ENCODE assay signal across 19 cellular contexts in genomic region chr2:241550616-241551580, GRCh38. TPM values are rescaled to one million over a fixed set of nuclear protein-coding genes. Genes with fewer than 3 reads are reported as not detected.
DNase-seq lines count a peak whose midpoint lies in the region; ATAC-seq, FAIRE-seq and TF ChIP-seq lines count a peak whose summit lies in the region.
"Had no signal": no experiment of that assay in that cellular context is flagged by ENCODE, and none has a peak within 500 bp of the region (broad histone marks: within the 10 kb centered on the region; RNA-seq: fewer than 3 reads in every experiment).

No MANE protein-coding gene starts in this region.

- H3K4me2 ChIP-seq in HepG2 (ENCODE audit: low read depth, low read length), result peak overlapping the region; percentile 93

- H3K4me3 ChIP-seq in AG04450 (ENCODE audit: low read depth, low read length) (no peak overlapping the region), HepG2 (replicated peaks in 1 of 3; ENCODE audit: insufficient read depth in 1 of 3, low read depth in 2 of 3, low read length in 3 of 3) (peak overlapping the region; percentile 58 to 78 (median 67))
- H3K4me3 ChIP-seq: sigmoid colon, SK-N-MC, vagina had no signal

- no peaks in the 10 kb centered on the region for H3K79me2 ChIP-seq in HepG2 (ENCODE audit: insufficient read depth, low read length)

- ATAC-seq in HepG2 (peak; percentile 7), GM18505 (IDR thresholded peaks at IDR 0.05; ENCODE audit: unreplicated experiment) (no peak)
- ATAC-seq: activated T-helper 17 cell treated with anti-CD3 and anti-CD28 coated beads, Interleukin-2, amount 50 U/mL, for 72 hours had no signal

- H3K4me1 ChIP-seq in HepG2 (ENCODE audit: insufficient read depth, low read length), result peaks cover 96% of the 10 kb centered on the region

- whole genome bisulfite sequencing in HepG2 (ENCODE audit: low lambda C conversion rate), result 51% methylated on average over 17 of the region's 21 CpGs

- H3K4me3 Mint-ChIP-seq in glutamatergic neuron (ENCODE audit: unreplicated experiment), result no peak overlapping the region
- H3K4me3 Mint-ChIP-seq: activated T-helper 17 cell treated with anti-CD3 and anti-CD28 coated beads, Interleukin-2, amount 50 U/mL, for 72 hours; CD8-positive, alpha-beta memory T cell; H9; stimulated activated naive CD8-positive, alpha-beta T cell treated with anti-CD3 and anti-CD28 coated beads, Interleukin-15, Interleukin-2, amounts not matched to agents 100 ng/mL and 50 ng/mL, for 24 hours had no signal

- no peak for TF ChIP-seq EP300 in HepG2 (IDR thresholded peaks at IDR 0.05; ENCODE audit: low read depth in 2 of 2, low read length in 2 of 2)
- no peak for TF ChIP-seq EP300 in HepG2 (CRISPR knock-in tag; IDR thresholded peaks at IDR 0.05; ENCODE audit: borderline replicate concordance)

- TF ChIP-seq RAD21 in HepG2 (CRISPR knock-in tag; IDR thresholded peaks at IDR 0.05), result no peak

- DNase-seq in AG04450 (ENCODE audit: low read depth, low spot score) (no peak), DMS79 (lab: John Stamatoyannopoulos, UW) (peak; percentile 96), NCI-H510A treated with DMSO at 0.1 percent for 48 hours (lab: John Stamatoyannopoulos, UW) (peak; percentile 77), HepG2 (ENCODE audit: low spot score) (no peak), EL (no peak), glutamatergic neuron (no peak)
- DNase-seq in stimulated activated CD4-positive, alpha-beta T cell treated with anti-CD3 and anti-CD28 coated beads, Interleukin-4, amount 100 ng/mL, for 4 hours, result no peak
- DNase-seq: CD8-positive, alpha-beta memory T cell; NCI-H774; occipital lobe; sigmoid colon had no signal

- H3K9me3 Mint-ChIP-seq in glutamatergic neuron (ENCODE audit: unreplicated experiment), result peaks cover 8% of the 10 kb centered on the region
- H3K9me3 Mint-ChIP-seq: activated T-helper 17 cell treated with anti-CD3 and anti-CD28 coated beads, Interleukin-2, amount 50 U/mL, for 72 hours; H9; stimulated activated naive CD8-positive, alpha-beta T cell treated with anti-CD3 and anti-CD28 coated beads, Interleukin-15, Interleukin-2, amounts not matched to agents 100 ng/mL and 50 ng/mL, for 24 hours had no signal

- BruUV-seq in HepG2 (replicated peaks; lab: Mats Ljungman, UMichigan), result no TSS peak

- in situ Hi-C loops in HepG2 (cut with HindIII; ENCODE audit: extremely low pct_ligation_motif_present, low pct_unique_long_range_greater_than_20kb), result loop anchor here (5.0 kb wide), 1 partner anchor 106 kb away; no protein-coding TSS in a partner anchor

- intact Hi-C loops in HepG2 (cut with micrococcal nuclease; ENCODE audit: unreplicated experiment), result loop anchor here (5.0 kb wide), 1 partner anchor 46 kb away; no protein-coding TSS in a partner anchor

- no peak overlapping the region for H3K27ac Mint-ChIP-seq in glutamatergic neuron (ENCODE audit: unreplicated experiment)
- H3K27ac Mint-ChIP-seq: activated T-helper 17 cell treated with anti-CD3 and anti-CD28 coated beads, Interleukin-2, amount 50 U/mL, for 72 hours; CD8-positive, alpha-beta memory T cell; stimulated activated naive CD8-positive, alpha-beta T cell treated with anti-CD3 and anti-CD28 coated beads, Interleukin-15, Interleukin-2, amounts not matched to agents 100 ng/mL and 50 ng/mL, for 24 hours had no signal

- H3K9me3 ChIP-seq in AG04450 (ENCODE audit: control insufficient read depth, insufficient read depth, low read length) (peaks cover 5% of the 10 kb centered on the region), HepG2 (ENCODE audit: low read length) (no peaks in the 10 kb centered on the region)
- H3K9me3 ChIP-seq: breast epithelium, sigmoid colon, vagina had no signal

- H2AFZ ChIP-seq in HepG2 (ENCODE audit: low read length), result no peak overlapping the region

- no peaks in the 10 kb centered on the region for H4K20me1 ChIP-seq in HepG2 (ENCODE audit: insufficient read depth, low read length)

- H3K4me1 Mint-ChIP-seq in glutamatergic neuron (ENCODE audit: low read depth, unreplicated experiment), result no peaks in the 10 kb centered on the region
- H3K4me1 Mint-ChIP-seq: activated T-helper 17 cell treated with anti-CD3 and anti-CD28 coated beads, Interleukin-2, amount 50 U/mL, for 72 hours had no signal

- H3K27me3 Mint-ChIP-seq in glutamatergic neuron (ENCODE audit: unreplicated experiment), result peaks cover 8% of the 10 kb centered on the region

- TF ChIP-seq CTCF in AG04450 (IDR thresholded peaks at IDR 0.05; ENCODE audit: low read depth, low read length) (no peak), HepG2 (CRISPR knock-in tag; IDR thresholded peaks at IDR 0.05) (no peak), glutamatergic neuron (IDR thresholded peaks at IDR 0.05; ENCODE audit: partially characterized antibody, unreplicated experiment) (no peak)

- peak overlapping the region; percentile 70; the same call in 1 of the 2 replicates for H3K9ac ChIP-seq in HepG2 (ENCODE audit: insufficient read depth, low read depth, low read length)

- CTCF ChIA-PET in AG04450 (lab: Charles Lee) (no interaction called here), HepG2 (lab: Yijun Ruan, JAX; ENCODE audit: low intra/inter-chr PET ratio, low total read pairs) (interaction anchor here (1.9 kb wide), 1 partner anchor 108 kb away, joined by 7 read pairs; no protein-coding TSS in a partner anchor)

- POLR2A ChIA-PET in AG04450 (lab: Yijun Ruan, JAX) (interaction anchor here (1.4 to 1.5 kb wide), 2 partner anchors 8 to 9 kb away, joined by 4 to 17 read pairs; partner anchors contain the start of gene BOK), HepG2 (lab: Yijun Ruan, JAX) (interaction anchor here (1.0 to 1.7 kb wide), 5 partner anchors 7 to 135 kb away, joined by 3 to 14 read pairs (median 3); partner anchors contain the start of genes BOK, DTYMK and STK25)

- H3K27me3 ChIP-seq in AG04450 (ENCODE audit: control insufficient read depth, insufficient read depth, low read length) (no peaks in the 10 kb centered on the region), HepG2 (ENCODE audit: control insufficient read depth in 1 of 2, insufficient read depth in 2 of 2, low read length in 2 of 2) (no peaks in the 10 kb centered on the region)
- H3K27me3 ChIP-seq: breast epithelium, vagina had no signal

- FAIRE-seq in HepG2 (lab: Jason Lieb, UNC), result no peak
- FAIRE-seq: frontal cortex had no signal

- peaks cover 5% of the 10 kb centered on the region for H3K36me3 Mint-ChIP-seq in glutamatergic neuron (ENCODE audit: unreplicated experiment)
- H3K36me3 Mint-ChIP-seq: CD8-positive, alpha-beta memory T cell had no signal

- peak overlapping the region; percentile 68 for H3K27ac ChIP-seq in AG04450 (ENCODE audit: low read depth, low read length)
- peak overlapping the region; percentile 81 for H3K27ac ChIP-seq in HepG2 (ENCODE audit: extremely low read length, insufficient read depth, low read length)
- H3K27ac ChIP-seq: breast epithelium, sigmoid colon, SK-N-MC, vagina had no signal

- no peaks in the 10 kb centered on the region for H3K36me3 ChIP-seq in HepG2 (replicated peaks in 1 of 2; ENCODE audit: control insufficient read depth in 1 of 2, insufficient read depth in 2 of 2, low read length in 2 of 2)
- H3K36me3 ChIP-seq: breast epithelium, sigmoid colon, vagina had no signal

- TF ChIP-seq POLR2A in HepG2 (IDR thresholded peaks at IDR 0.05; ENCODE audit: insufficient read depth in 1 of 2, low read depth in 2 of 2, low read length in 2 of 2), result no peak
- no peak for TF ChIP-seq POLR2A in GM18505 (IDR thresholded peaks at IDR 0.05; ENCODE audit: borderline replicate concordance, extremely low read depth, insufficient read depth, insufficient read length)

RNA-seq across cellular contexts. Expression of gene BOK, which starts 7.6 kb away (rescaled TPM):
- 18.6 and 28.0 TPM in 2 replicates for polyA plus RNA-seq in AG04450 (2011; rRNA removed)
- 18.2 and 19.4 TPM in 2 replicates for polyA minus RNA-seq in AG04450 (2011; rRNA and poly(A)+ RNA removed)
- total RNA-seq in HepG2 (2016; rRNA removed; fragmentation: Illumina TruSeq; extraction: Trizol), result 30.2 and 35.5 TPM in 2 replicates
- 22.2 and 23.9 TPM in 2 replicates for total RNA-seq in HepG2 (2016; cell fraction: cytosol; rRNA removed; fragmentation: Illumina TruSeq; extraction: Trizol; ENCODE audit: low read depth)
- 28.1 and 36.4 TPM in 2 replicates for total RNA-seq in HepG2 (2016; cell fraction: insoluble cytoplasmic fraction; rRNA removed; fragmentation: Illumina TruSeq; extraction: Trizol)
- 58.8 and 67.3 TPM in 2 replicates for total RNA-seq in HepG2 (2016; cell fraction: membrane; rRNA removed; fragmentation: Illumina TruSeq; extraction: Trizol)
- 18.8 and 20.8 TPM in 2 replicates for total RNA-seq in HepG2 (2016; cell fraction: nucleus; rRNA removed; fragmentation: Illumina TruSeq; extraction: Trizol)
- polyA plus RNA-seq in HepG2 (2011; rRNA removed), result 39.2 and 58.1 TPM in 2 replicates
- 49.3 and 71.9 TPM in 2 replicates for polyA plus RNA-seq in HepG2 (2011; cell fraction: cytosol; rRNA removed)
- polyA plus RNA-seq in HepG2 (2011; cell fraction: nucleus; rRNA removed), result 101 and 104 TPM in 2 replicates
- polyA plus RNA-seq in HepG2 (2012), result 43.9 and 55.3 TPM in 2 replicates
- 28.1 and 33.7 TPM in 2 replicates for polyA plus RNA-seq in HepG2 (2016; cell fraction: cytosol; fragmentation: Illumina TruSeq; extraction: Trizol; ENCODE audit: low read depth)
- polyA plus RNA-seq in HepG2 (2016; cell fraction: insoluble cytoplasmic fraction; fragmentation: Illumina TruSeq; extraction: Trizol; ENCODE audit: low read depth), result 37.9 and 46.1 TPM in 2 replicates
- polyA plus RNA-seq in HepG2 (2016; cell fraction: membrane; fragmentation: Illumina TruSeq; extraction: Trizol; ENCODE audit: low read depth), result 64.2 and 66.8 TPM in 2 replicates
- 41.2 and 42.5 TPM in 2 replicates for polyA plus RNA-seq in HepG2 (2016; cell fraction: nucleus; fragmentation: Illumina TruSeq; extraction: Trizol; ENCODE audit: insufficient read depth, low read depth)
- 10.1 and 74.6 TPM in 2 replicates for polyA minus RNA-seq in HepG2 (2011; rRNA and poly(A)+ RNA removed; ENCODE audit: low replicate concordance)
- polyA minus RNA-seq in HepG2 (2011; cell fraction: cytosol; rRNA and poly(A)+ RNA removed), result 39.7 and 41.5 TPM in 2 replicates
- 9.9 and 12.7 TPM in 2 replicates for polyA minus RNA-seq in HepG2 (2011; cell fraction: nucleus; rRNA and poly(A)+ RNA removed)
- total RNA-seq in glutamatergic neuron (ENCODE audit: unreplicated experiment), result 13.8 TPM
- total RNA-seq: CD8-positive, alpha-beta memory T cell had no signal
- polyA plus RNA-seq: CD8-positive, alpha-beta memory T cell had no signal

RNA-seq across cellular contexts. Expression of gene STK25, which starts 42.5 kb away (rescaled TPM):
- polyA plus RNA-seq in AG04450 (2011; rRNA removed) (216 and 302 TPM in 2 replicates), HepG2 (2011; rRNA removed) (481 and 626 TPM in 2 replicates)
- polyA minus RNA-seq in AG04450 (2011; rRNA and poly(A)+ RNA removed), result 247 and 292 TPM in 2 replicates
- total RNA-seq in HepG2 (2016; rRNA removed; fragmentation: Illumina TruSeq; extraction: Trizol) (123 and 177 TPM in 2 replicates), glutamatergic neuron (ENCODE audit: unreplicated experiment) (347 TPM)
- total RNA-seq in HepG2 (2016; cell fraction: cytosol; rRNA removed; fragmentation: Illumina TruSeq; extraction: Trizol; ENCODE audit: low read depth), result 143 and 149 TPM in 2 replicates
- total RNA-seq in HepG2 (2016; cell fraction: insoluble cytoplasmic fraction; rRNA removed; fragmentation: Illumina TruSeq; extraction: Trizol), result 108 and 184 TPM in 2 replicates
- 217 TPM in 2 replicates for total RNA-seq in HepG2 (2016; cell fraction: membrane; rRNA removed; fragmentation: Illumina TruSeq; extraction: Trizol)
- 128 and 139 TPM in 2 replicates for total RNA-seq in HepG2 (2016; cell fraction: nucleus; rRNA removed; fragmentation: Illumina TruSeq; extraction: Trizol)
- 323 and 410 TPM in 2 replicates for polyA plus RNA-seq in HepG2 (2011; cell fraction: cytosol; rRNA removed)
- 1,381 and 1,393 TPM in 2 replicates for polyA plus RNA-seq in HepG2 (2011; cell fraction: nucleus; rRNA removed)
- 200 and 245 TPM in 2 replicates for polyA plus RNA-seq in HepG2 (2012)
- 126 and 132 TPM in 2 replicates for polyA plus RNA-seq in HepG2 (2016; cell fraction: cytosol; fragmentation: Illumina TruSeq; extraction: Trizol; ENCODE audit: low read depth)
- polyA plus RNA-seq in HepG2 (2016; cell fraction: insoluble cytoplasmic fraction; fragmentation: Illumina TruSeq; extraction: Trizol; ENCODE audit: low read depth), result 133 and 166 TPM in 2 replicates
- polyA plus RNA-seq in HepG2 (2016; cell fraction: membrane; fragmentation: Illumina TruSeq; extraction: Trizol; ENCODE audit: low read depth), result 186 and 199 TPM in 2 replicates
- polyA plus RNA-seq in HepG2 (2016; cell fraction: nucleus; fragmentation: Illumina TruSeq; extraction: Trizol; ENCODE audit: insufficient read depth, low read depth), result 341 and 351 TPM in 2 replicates
- 198 and 615 TPM in 2 replicates for polyA minus RNA-seq in HepG2 (2011; rRNA and poly(A)+ RNA removed; ENCODE audit: low replicate concordance)
- polyA minus RNA-seq in HepG2 (2011; cell fraction: cytosol; rRNA and poly(A)+ RNA removed), result 125 and 128 TPM in 2 replicates
- 166 and 229 TPM in 2 replicates for polyA minus RNA-seq in HepG2 (2011; cell fraction: nucleus; rRNA and poly(A)+ RNA removed)

Comparison
In these comparisons a context has a peak if more than half of its experiments do, and no peak if none do; other contexts are left out.
1. DNase-seq: peak in DMS79 (single experiment) and NCI-H510A treated with DMSO at 0.1 percent for 48 hours (single experiment); none in AG04450 (single experiment), HepG2 (single experiment), stimulated activated CD4-positive, alpha-beta T cell treated with anti-CD3 and anti-CD28 coated beads, Interleukin-4, amount 100 ng/mL, for 4 hours (0 of 2), EL (single experiment) and glutamatergic neuron (single experiment).